ENCODE assay signal across 16 cellular contexts in the genomic region with DNA sequence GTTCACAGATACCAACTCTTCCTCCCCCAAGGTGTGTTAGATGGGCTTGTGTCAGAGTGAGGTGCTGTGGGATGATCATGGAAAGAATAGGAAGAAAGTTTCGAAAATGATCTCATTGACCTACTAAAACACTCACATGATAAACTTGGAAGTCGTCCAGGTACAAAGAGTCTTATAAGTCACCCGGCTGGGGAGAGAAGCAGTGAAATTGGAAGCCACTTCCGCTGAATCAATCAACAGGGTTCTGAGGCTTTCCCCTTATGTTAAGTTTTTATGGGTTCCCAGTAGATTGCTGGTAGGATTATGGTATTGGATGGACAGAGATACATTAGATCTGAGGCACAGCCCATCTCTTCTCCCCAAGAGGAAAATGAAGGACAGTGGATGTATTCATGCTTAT.
DNase-seq lines count a peak whose midpoint lies in the region; ATAC-seq, FAIRE-seq and TF ChIP-seq lines count a peak whose summit lies in the region.
"Had no signal": no experiment of that assay in that cellular context is flagged by ENCODE, and none has a peak within 500 bp of the region (broad histone marks: within the 10 kb centered on the region; RNA-seq: fewer than 3 reads in every experiment).

No MANE protein-coding gene starts in this region.

- H3K9ac ChIP-seq in HCT116 (ENCODE audit: low read length): no peak overlapping the region
- H3K9ac ChIP-seq: BLaER1 treated with 17β-estradiol and CSF1 and Interleukin-3, amounts not matched to agents 10 nM and 100 nM had no signal

- POLR2A ChIA-PET in HCT116 (lab: Charles Lee): no interaction called here
- POLR2A ChIA-PET in RWPE1 (lab: Yijun Ruan, JAX; ENCODE audit: low non-redundant PET): no interaction called here

- H3K36me3 ChIP-seq in HCT116 (ENCODE audit: control insufficient read depth in 1 of 2, insufficient read depth in 2 of 2, low read length in 2 of 2) (no peaks in the 10 kb centered on the region), small intestine (ENCODE audit: control insufficient read depth in 2 of 2, insufficient read depth in 2 of 2, low read length in 2 of 2) (no peaks in the 10 kb centered on the region)
- H3K36me3 ChIP-seq: BLaER1 treated with 17β-estradiol and CSF1 and Interleukin-3, amounts not matched to agents 10 nM and 100 nM had no signal

- H2AFZ ChIP-seq in HCT116 (ENCODE audit: low read depth, low read length, poor library complexity, severe bottlenecking): no peak overlapping the region

- DNase-seq in HCT116 (ENCODE audit: low read depth, low spot score) (no peak), RWPE1 (ENCODE audit: low spot score) (peak; percentile 74), fibroblast of mammary gland (ENCODE audit: low read depth) (peak; percentile 72), small intestine (peak; percentile 58)
- no peak for DNase-seq in stimulated activated CD4-positive, alpha-beta T cell treated with anti-CD3 and anti-CD28 coated beads, Interleukin-15, amount 100 ng/mL, for 24 hours
- DNase-seq: activated B cell treated with CpG ODN at 0.5 μM for 24 hours; activated naive CD4-positive, alpha-beta T cell; DND-41; effector memory CD8-positive, alpha-beta T cell; NCI-H1417 treated with DMSO at 0.1 percent for 48 hours; posterior cingulate gyrus; substantia nigra had no signal

- H3K4me3 ChIP-seq in HCT116 (replicated peaks in 1 of 2; ENCODE audit: low read depth in 1 of 2, low read length in 2 of 2): no peak overlapping the region
- no peak overlapping the region for H3K4me3 ChIP-seq in fibroblast of mammary gland (ENCODE audit: control insufficient read depth, low read depth, low read length)
- no peak overlapping the region for H3K4me3 ChIP-seq in small intestine (ENCODE audit: low read depth in 1 of 2, low read length in 2 of 2)
- H3K4me3 ChIP-seq: BLaER1 treated with 17β-estradiol and CSF1 and Interleukin-3, amounts not matched to agents 10 nM and 100 nM had no signal

- CTCF ChIA-PET in HCT116 (lab: Charles Lee) (no interaction called here), RWPE1 (lab: Yijun Ruan, JAX) (no interaction called here)

- TF ChIP-seq POLR2A in HCT116 (IDR thresholded peaks at IDR 0.05; ENCODE audit: borderline replicate concordance, extremely low read depth, insufficient read depth, insufficient read length): no peak

- peaks cover 46% of the 10 kb centered on the region; the same call in 1 of the 2 replicates for H3K27me3 ChIP-seq in HCT116 (ENCODE audit: insufficient read depth, low read length)
- no peaks in the 10 kb centered on the region for H3K27me3 ChIP-seq in small intestine (ENCODE audit: control insufficient read depth in 2 of 2, insufficient read depth in 2 of 2, low read length in 2 of 2)
- H3K27me3 ChIP-seq: BLaER1 treated with 17β-estradiol and CSF1 and Interleukin-3, amounts not matched to agents 10 nM and 100 nM had no signal

- H3K79me2 ChIP-seq in HCT116 (ENCODE audit: insufficient read depth, low read length): no peaks in the 10 kb centered on the region

- no peak for TF ChIP-seq CTCF in HCT116 (IDR thresholded peaks at IDR 0.05 in 2 of 3, conservative IDR thresholded peaks at IDR 0.05 in 1 of 3; ENCODE audit: borderline replicate concordance in 1 of 3, insufficient read depth in 1 of 3, low read depth in 2 of 3, low read length in 2 of 3)
- no peak for TF ChIP-seq CTCF in RWPE1 (conservative IDR thresholded peaks at IDR 0.05; ENCODE audit: low read depth)
- TF ChIP-seq CTCF in fibroblast of mammary gland (conservative IDR thresholded peaks at IDR 0.05; ENCODE audit: control insufficient read depth, insufficient read depth, low read depth, low read length): no peak

- no peak for FAIRE-seq in small intestine (lab: Jason Lieb, UNC)
- FAIRE-seq: HepG2 had no signal

- intact Hi-C loops in HCT116 (cut with micrococcal nuclease): no loop called here

- no TSS peak for BruUV-seq in HCT116 (replicated peaks; lab: Mats Ljungman, UMichigan)

- no peak overlapping the region for H3K27ac ChIP-seq in HCT116 (ENCODE audit: low read depth, low read length)
- no peak overlapping the region for H3K27ac ChIP-seq in RWPE1
- H3K27ac ChIP-seq in small intestine (ENCODE audit: low read depth in 1 of 2, low read length in 1 of 2): no peak overlapping the region
- H3K27ac ChIP-seq: BLaER1 treated with 17β-estradiol and CSF1 and Interleukin-3, amounts not matched to agents 10 nM and 100 nM had no signal

- RAD21 ChIA-PET in HCT116 (lab: Charles Lee; ENCODE audit: low non-redundant PET in 1 of 2, low total read pairs in 2 of 2, uncharacterized antibody in 2 of 2, unreplicated experiment in 2 of 2): no interaction called here

- H3K9me3 ChIP-seq in HCT116 (ENCODE audit: control insufficient read depth in 1 of 2, insufficient read depth in 1 of 2, low read depth in 1 of 2, low read length in 2 of 2) (no peaks in the 10 kb centered on the region), small intestine (ENCODE audit: control insufficient read depth, low read depth) (no peaks in the 10 kb centered on the region)

- no peaks in the 10 kb centered on the region for H4K20me1 ChIP-seq in HCT116 (ENCODE audit: insufficient read depth)
- H4K20me1 ChIP-seq: BLaER1 treated with 17β-estradiol and CSF1 and Interleukin-3, amounts not matched to agents 10 nM and 100 nM had no signal

- WGBS in small intestine, 3 donors: 31 to 54% (median 51%) methylated on average over 4 of the region's 4 CpGs

- no peak for TF ChIP-seq RAD21 in HCT116 (IDR thresholded peaks at IDR 0.05; ENCODE audit: low read depth)

- peak overlapping the region; percentile 73; the same call in 1 of the 2 replicates for H3K4me2 ChIP-seq in HCT116 (ENCODE audit: low read length)
- H3K4me2 ChIP-seq: BLaER1 treated with 17β-estradiol and CSF1 and Interleukin-3, amounts not matched to agents 10 nM and 100 nM had no signal

- H3K4me1 ChIP-seq in HCT116 (ENCODE audit: control insufficient read depth in 1 of 2, insufficient read depth in 2 of 2, low read length in 2 of 2) (peaks cover 49 to 53% of the 10 kb centered on the region in 2 experiments), small intestine (ENCODE audit: control insufficient read depth in 2 of 2, insufficient read depth in 1 of 2, low read depth in 1 of 2, low read length in 1 of 2) (peaks cover 0 to 4% of the 10 kb centered on the region in 2 donors)

- H3K9me2 ChIP-seq in HCT116 (ENCODE audit: insufficient read depth): no peaks in the 10 kb centered on the region

- ATAC-seq in HCT116 (no peak), HG03571 (IDR thresholded peaks at IDR 0.05; ENCODE audit: unreplicated experiment) (no peak), HG03097 (IDR thresholded peaks at IDR 0.05; ENCODE audit: low FRiP score, unreplicated experiment) (no peak)
- ATAC-seq: effector memory CD8-positive, alpha-beta T cell; HepG2 had no signal

TF ChIP-seq in HCT116, 20 proteins besides CTCF, POLR2A, EP300 and RAD21:
- TF ChIP-seq POLR2AphosphoS5 (IDR thresholded peaks at IDR 0.05; ENCODE audit: low read depth, low read length) (no peak), CBX3 (IDR thresholded peaks at IDR 0.05; ENCODE audit: low read depth) (no peak), ZNF274 (IDR thresholded peaks at IDR 0.05; ENCODE audit: low read depth, low read length) (no peak), FOSL1 (IDR thresholded peaks at IDR 0.05; ENCODE audit: low read depth) (no peak), SIN3A (IDR thresholded peaks at IDR 0.05; ENCODE audit: low read depth) (no peak), TCF7L2 (IDR thresholded peaks at IDR 0.05; ENCODE audit: borderline replicate concordance, extremely low read depth, insufficient read depth, insufficient read length) (peak; percentile 47), EGR1 (IDR thresholded peaks at IDR 0.05; ENCODE audit: low read depth) (no peak)
- TF ChIP-seq, protein P1, sequence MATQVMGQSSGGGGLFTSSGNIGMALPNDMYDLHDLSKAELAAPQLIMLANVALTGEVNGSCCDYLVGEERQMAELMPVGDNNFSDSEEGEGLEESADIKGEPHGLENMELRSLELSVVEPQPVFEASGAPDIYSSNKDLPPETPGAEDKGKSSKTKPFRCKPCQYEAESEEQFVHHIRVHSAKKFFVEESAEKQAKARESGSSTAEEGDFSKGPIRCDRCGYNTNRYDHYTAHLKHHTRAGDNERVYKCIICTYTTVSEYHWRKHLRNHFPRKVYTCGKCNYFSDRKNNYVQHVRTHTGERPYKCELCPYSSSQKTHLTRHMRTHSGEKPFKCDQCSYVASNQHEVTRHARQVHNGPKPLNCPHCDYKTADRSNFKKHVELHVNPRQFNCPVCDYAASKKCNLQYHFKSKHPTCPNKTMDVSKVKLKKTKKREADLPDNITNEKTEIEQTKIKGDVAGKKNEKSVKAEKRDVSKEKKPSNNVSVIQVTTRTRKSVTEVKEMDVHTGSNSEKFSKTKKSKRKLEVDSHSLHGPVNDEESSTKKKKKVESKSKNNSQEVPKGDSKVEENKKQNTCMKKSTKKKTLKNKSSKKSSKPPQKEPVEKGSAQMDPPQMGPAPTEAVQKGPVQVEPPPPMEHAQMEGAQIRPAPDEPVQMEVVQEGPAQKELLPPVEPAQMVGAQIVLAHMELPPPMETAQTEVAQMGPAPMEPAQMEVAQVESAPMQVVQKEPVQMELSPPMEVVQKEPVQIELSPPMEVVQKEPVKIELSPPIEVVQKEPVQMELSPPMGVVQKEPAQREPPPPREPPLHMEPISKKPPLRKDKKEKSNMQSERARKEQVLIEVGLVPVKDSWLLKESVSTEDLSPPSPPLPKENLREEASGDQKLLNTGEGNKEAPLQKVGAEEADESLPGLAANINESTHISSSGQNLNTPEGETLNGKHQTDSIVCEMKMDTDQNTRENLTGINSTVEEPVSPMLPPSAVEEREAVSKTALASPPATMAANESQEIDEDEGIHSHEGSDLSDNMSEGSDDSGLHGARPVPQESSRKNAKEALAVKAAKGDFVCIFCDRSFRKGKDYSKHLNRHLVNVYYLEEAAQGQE (IDR thresholded peaks at IDR 0.05; ENCODE audit: low read depth): no peak

Comparison
In these comparisons a context has a peak if more than half of its experiments do, and no peak if none do; other contexts are left out.
1. DNase-seq: peak in RWPE1 (single experiment), fibroblast of mammary gland (single experiment) and small intestine (single experiment); none in HCT116 (single experiment) and stimulated activated CD4-positive, alpha-beta T cell treated with anti-CD3 and anti-CD28 coated beads, Interleukin-15, amount 100 ng/mL, for 24 hours (single experiment).